ENCODE assay signal across 16 cellular contexts in genomic region chr4:164488114-164488513, GRCh38.
"Had no signal": no experiment of that assay in that cellular context is flagged by ENCODE, and none has a peak within 500 bp of the region (broad histone marks: within the 10 kb centered on the region; RNA-seq: fewer than 3 reads in every experiment).

No MANE protein-coding gene starts in this region.

- H3K79me2 ChIP-seq: hepatocyte had no signal

- DNase-seq: effector memory CD8-positive, alpha-beta T cell; erythroblast; foreskin melanocyte; head of caudate nucleus; naive B cell; occipital lobe; pancreas; right cardiac atrium; stimulated activated CD4-positive, alpha-beta T cell treated with anti-CD3 and anti-CD28 coated beads, Interleukin-2, amount 100 ng/mL, for 48 hours; stimulated activated naive CD4-positive, alpha-beta T cell treated with Interleukin-2 at 50 U/mL for 16 hours; trophoblast cell had no signal

- ATAC-seq: effector memory CD8-positive, alpha-beta T cell; left lobe of liver; pancreas; right cardiac atrium had no signal

- FAIRE-seq: colon, pancreas, urothelium cell line had no signal

- H3K4me2 ChIP-seq: hepatocyte, smooth muscle cell had no signal

- H2AFZ ChIP-seq: hepatocyte had no signal

- H3K9me3 ChIP-seq: pancreas had no signal

- H3K36me3 ChIP-seq: pancreas had no signal

- H3K4me3 ChIP-seq: hepatocyte, pancreas, smooth muscle cell had no signal

- H3K4me1 ChIP-seq: pancreas had no signal

- H3K27me3 ChIP-seq: hepatocyte, pancreas had no signal

- H3K27ac ChIP-seq: hepatocyte, pancreas had no signal
